ENCODE assay signal across 8 cellular contexts in the genomic region with DNA sequence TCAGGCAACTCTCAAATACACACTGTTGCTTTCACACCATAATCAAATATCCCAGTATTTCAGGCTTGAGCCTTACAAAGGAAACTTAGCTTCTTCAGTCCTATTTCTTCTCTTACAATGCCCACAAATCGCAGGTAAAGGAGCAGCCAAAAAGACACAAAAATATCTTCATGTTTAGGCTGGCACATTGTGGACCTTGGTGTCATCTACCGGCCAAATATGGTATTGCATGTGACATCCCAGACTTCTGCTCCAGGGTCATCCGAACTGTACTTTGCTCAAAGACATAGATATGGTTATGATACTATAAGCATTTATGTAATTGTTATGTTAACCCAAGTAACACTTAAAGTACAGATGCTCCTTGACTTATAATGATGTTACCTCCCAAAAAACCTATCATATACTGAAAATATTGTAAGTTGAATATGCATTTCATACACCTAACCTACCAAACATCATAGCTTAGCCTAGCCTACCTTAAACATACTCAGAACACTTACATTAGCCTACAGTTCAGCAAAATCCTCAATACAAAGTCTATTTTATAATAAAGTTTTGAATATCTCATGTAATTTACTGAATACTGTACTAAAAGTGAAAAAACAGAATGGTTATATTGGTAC. TPM values are rescaled to one million over a fixed set of nuclear protein-coding genes. Genes with fewer than 3 reads are reported as not detected.
DNase-seq lines count a peak whose midpoint lies in the region.

No MANE protein-coding gene starts in this region.

- no peak overlapping the region for H3K4me3 ChIP-seq in Karpas-422 (ENCODE audit: low read length)

- H3K4me1 Mint-ChIP-seq in T-helper 2 cell treated with Interferon-gamma antibody and Interleukin-4, amounts not matched to agents 5 μg/mL and 100 μg/mL, for 36 hours (ENCODE audit: low read depth) = no peaks in the 10 kb centered on the region

- H3K27me3 ChIP-seq in Karpas-422 (ENCODE audit: low read length) = no peaks in the 10 kb centered on the region

- H3K9me3 Mint-ChIP-seq in T-helper 2 cell treated with Interferon-gamma antibody and Interleukin-4, amounts not matched to agents 5 μg/mL and 100 μg/mL, for 36 hours = no peaks in the 10 kb centered on the region

- H3K9me2 ChIP-seq in Karpas-422 (replicated peaks; ENCODE audit: insufficient read depth, low read length) = no peaks in the 10 kb centered on the region

- H3K36me3 Mint-ChIP-seq in T-helper 2 cell treated with Interferon-gamma antibody and Interleukin-4, amounts not matched to agents 5 μg/mL and 100 μg/mL, for 36 hours (ENCODE audit: low read depth) = no peaks in the 10 kb centered on the region

- no peak overlapping the region for H3K27ac Mint-ChIP-seq in T-helper 2 cell treated with Interferon-gamma antibody and Interleukin-4, amounts not matched to agents 5 μg/mL and 100 μg/mL, for 36 hours

- no peak overlapping the region for H3K4me2 ChIP-seq in Karpas-422 (ENCODE audit: low read depth, low read length, poor library complexity, severe bottlenecking)

- H2AFZ ChIP-seq in Karpas-422 (ENCODE audit: low read length) = no peak overlapping the region

- no peaks in the 10 kb centered on the region for H3K36me3 ChIP-seq in Karpas-422 (ENCODE audit: insufficient read depth, low read length)

- peak; percentile 70 for DNase-seq in DMS 273 (lab: John Stamatoyannopoulos, UW; ENCODE audit: unreplicated experiment)
- no peak for DNase-seq in DMS 273 treated with DMSO at 0.1 percent for 48 hours (lab: John Stamatoyannopoulos, UW)
- peak; percentile 82 for DNase-seq in Karpas-422
- peak; percentile 22 for DNase-seq in T-helper 2 cell treated with Interferon-gamma antibody and Interleukin-4, amounts not matched to agents 5 μg/mL and 100 μg/mL, for 36 hours (ENCODE audit: low spot score)
- peak; percentile 63 for DNase-seq in astrocyte of the hippocampus (ENCODE audit: low read depth, low spot score)
- peak; percentile 64 for DNase-seq in iPS-NIHi7 (ENCODE audit: extremely low spot score)
- DNase-seq in stimulated activated CD4-positive, alpha-beta T cell treated with anti-CD3 and anti-CD28 coated beads, Interleukin-1b, Interleukin-23, amount 100 ng/mL, for 24 hours (ENCODE audit: low read depth in 4 of 4, low spot score in 1 of 4) = peak in 3 of 4 experiments; percentile 14 to 44 (median 19)
- no peak for DNase-seq in NCI-H2107 treated with DMSO at 0.1 percent for 48 hours (lab: John Stamatoyannopoulos, UW; ENCODE audit: unreplicated experiment)

- no peak overlapping the region for H3K9ac ChIP-seq in Karpas-422 (ENCODE audit: low read length)

- no peak overlapping the region for H3K27ac ChIP-seq in Karpas-422 (ENCODE audit: low read length)

- H3K9me3 ChIP-seq in Karpas-422 (ENCODE audit: low read length) = no peaks in the 10 kb centered on the region

- H3K27me3 Mint-ChIP-seq in T-helper 2 cell treated with Interferon-gamma antibody and Interleukin-4, amounts not matched to agents 5 μg/mL and 100 μg/mL, for 36 hours (ENCODE audit: low read depth) = peaks cover 21% of the 10 kb centered on the region

- H3K4me1 ChIP-seq in Karpas-422 (ENCODE audit: low read length) = no peaks in the 10 kb centered on the region

- H3K4me3 Mint-ChIP-seq in T-helper 2 cell treated with Interferon-gamma antibody and Interleukin-4, amounts not matched to agents 5 μg/mL and 100 μg/mL, for 36 hours = no peak overlapping the region

- H3K79me2 ChIP-seq in Karpas-422 (ENCODE audit: low read length) = no peaks in the 10 kb centered on the region

- H4K20me1 ChIP-seq in Karpas-422 (ENCODE audit: insufficient read depth, low read depth, low read length) = no peaks in the 10 kb centered on the region

RNA-seq across cellular contexts. Expression of gene OR2H2, which starts 4.6 kb away (rescaled TPM):
- not detected in 2 replicates for total RNA-seq in Karpas-422 (2014; rRNA removed; shearing (Covaris generic); ENCODE audit: low replicate concordance)

RNA-seq across cellular contexts. Expression of gene UBD, which starts 30.0 kb away (rescaled TPM):
- not detected in 2 replicates for total RNA-seq in Karpas-422 (2014; rRNA removed; shearing (Covaris generic); ENCODE audit: low replicate concordance)

RNA-seq across cellular contexts. Expression of gene GABBR1, which starts 43.4 kb away (rescaled TPM):
- 9.9 and 10.5 TPM in 2 replicates for total RNA-seq in Karpas-422 (2014; rRNA removed; shearing (Covaris generic); ENCODE audit: low replicate concordance)

Comparison
In these comparisons a context has a peak if more than half of its experiments do, and no peak if none do; other contexts are left out.
1. DNase-seq: peak in DMS 273 (single experiment), Karpas-422 (single experiment), T-helper 2 cell treated with Interferon-gamma antibody and Interleukin-4, amounts not matched to agents 5 μg/mL and 100 μg/mL, for 36 hours (single experiment), astrocyte of the hippocampus (single experiment), iPS-NIHi7 (single experiment) and stimulated activated CD4-positive, alpha-beta T cell treated with anti-CD3 and anti-CD28 coated beads, Interleukin-1b, Interleukin-23, amount 100 ng/mL, for 24 hours (3 of 4); none in DMS 273 treated with DMSO at 0.1 percent for 48 hours (single experiment) and NCI-H2107 treated with DMSO at 0.1 percent for 48 hours (single experiment).